Comparison of ENCODE assay signal across 7 cellular contexts in the genomic region with DNA sequence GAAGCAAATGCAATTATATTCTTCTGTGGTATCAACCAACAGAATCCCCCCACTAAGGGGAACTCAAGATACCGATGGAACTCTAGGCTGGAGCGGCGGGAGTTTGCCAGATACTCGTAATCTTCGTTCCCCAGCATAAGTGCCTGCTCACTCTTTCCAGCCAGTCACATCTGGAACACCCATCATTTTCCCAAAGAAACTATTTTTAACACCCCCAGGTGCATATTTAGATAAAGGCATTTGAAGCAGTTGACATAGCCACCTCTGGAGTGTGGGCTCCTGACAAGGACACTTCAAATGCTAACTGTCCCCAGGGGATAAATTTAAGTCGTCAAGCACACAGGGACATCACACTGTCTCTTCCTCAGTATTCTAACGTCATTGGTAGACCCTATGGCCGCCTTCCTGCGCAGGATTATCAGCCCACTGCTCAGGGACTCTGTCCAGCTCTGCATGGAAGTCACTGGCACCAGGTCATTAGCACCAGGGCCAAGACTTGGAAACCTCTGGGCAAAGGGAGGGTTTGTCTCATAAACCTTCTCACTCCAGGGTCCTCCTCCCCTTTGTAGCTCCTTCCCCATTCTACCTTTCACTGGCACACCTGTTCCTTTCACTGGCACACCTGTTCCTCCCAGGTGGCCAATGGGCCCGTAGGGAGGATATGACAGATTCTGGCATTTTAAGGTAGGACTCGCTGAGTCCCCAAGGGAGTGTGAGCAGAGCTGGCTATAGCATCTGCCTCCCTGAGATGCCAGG. TPM values are rescaled to one million over a fixed set of nuclear protein-coding genes. Genes with fewer than 3 reads are reported as not detected.
DNase-seq lines count a peak whose midpoint lies in the region; ATAC-seq and TF ChIP-seq lines count a peak whose summit lies in the region.

No MANE protein-coding gene starts in this region.

- H3K36me3 ChIP-seq in HAP-1 (replicated peaks) (no peaks in the 10 kb centered on the region), SJSA1 (no peaks in the 10 kb centered on the region)

- peak overlapping the region; percentile 39 for H3K4me3 ChIP-seq in HAP-1
- peak overlapping the region; percentile 49 for H3K4me3 ChIP-seq in SJSA1
- H3K4me3 ChIP-seq in foreskin fibroblast (ENCODE audit: low read depth in 1 of 2, low read length in 2 of 2): peak overlapping the region; percentile 59 to 60
- peak overlapping the region; percentile 53 to 71 (median 65) for H3K4me3 ChIP-seq in skin epidermis

- peak overlapping the region; percentile 85 for H3K27ac ChIP-seq in SJSA1
- H3K27ac ChIP-seq in skin epidermis: peak overlapping the region in 20 of 21 experiments; percentile 88 to 99 (median 96)

- peaks cover 27% of the 10 kb centered on the region for H3K4me1 ChIP-seq in HAP-1
- peaks cover 45% of the 10 kb centered on the region for H3K4me1 ChIP-seq in SJSA1 (replicated peaks)

- ATAC-seq in GM21825 (IDR thresholded peaks at IDR 0.05; ENCODE audit: unreplicated experiment) (no peak), HG02885 (IDR thresholded peaks at IDR 0.05; ENCODE audit: poor library complexity, unreplicated experiment) (no peak)

- no peak for DNase-seq in HAP-1 (ENCODE audit: low spot score in 2 of 2)
- no peak for DNase-seq in SJSA1 (ENCODE audit: low read depth in 1 of 2, low spot score in 2 of 2)
- no peak for DNase-seq in foreskin fibroblast
- DNase-seq in NCI-H82 treated with DMSO at 0.1 percent for 48 hours (lab: John Stamatoyannopoulos, UW; ENCODE audit: unreplicated experiment): no peak

- in situ Hi-C loops in HAP-1 (cut with MboI; ENCODE audit: low sequenced_read_pairs): no loop called here

- no peak for TF ChIP-seq CTCF in foreskin fibroblast (IDR thresholded peaks at IDR 0.05; ENCODE audit: low read depth, low read length)

- 0 out of 2 replicates have a peak, but pooled peaks cover 2% of the 10 kb centered on the region for H3K9me3 ChIP-seq in HAP-1
- H3K9me3 ChIP-seq in SJSA1 (replicated peaks): no peaks in the 10 kb centered on the region

- H3K27me3 ChIP-seq in HAP-1 (ENCODE audit: low read depth) (no peaks in the 10 kb centered on the region), SJSA1 (replicated peaks) (no peaks in the 10 kb centered on the region)

RNA-seq across cellular contexts. Expression of a gene that starts 48.8 kb away (rescaled TPM):
- total RNA-seq in SJSA1 (2014; rRNA removed; shearing (Covaris generic)): 310 and 399 TPM in 2 replicates
